Comparison of ENCODE assay signal across 1 cellular context in the genomic region with DNA sequence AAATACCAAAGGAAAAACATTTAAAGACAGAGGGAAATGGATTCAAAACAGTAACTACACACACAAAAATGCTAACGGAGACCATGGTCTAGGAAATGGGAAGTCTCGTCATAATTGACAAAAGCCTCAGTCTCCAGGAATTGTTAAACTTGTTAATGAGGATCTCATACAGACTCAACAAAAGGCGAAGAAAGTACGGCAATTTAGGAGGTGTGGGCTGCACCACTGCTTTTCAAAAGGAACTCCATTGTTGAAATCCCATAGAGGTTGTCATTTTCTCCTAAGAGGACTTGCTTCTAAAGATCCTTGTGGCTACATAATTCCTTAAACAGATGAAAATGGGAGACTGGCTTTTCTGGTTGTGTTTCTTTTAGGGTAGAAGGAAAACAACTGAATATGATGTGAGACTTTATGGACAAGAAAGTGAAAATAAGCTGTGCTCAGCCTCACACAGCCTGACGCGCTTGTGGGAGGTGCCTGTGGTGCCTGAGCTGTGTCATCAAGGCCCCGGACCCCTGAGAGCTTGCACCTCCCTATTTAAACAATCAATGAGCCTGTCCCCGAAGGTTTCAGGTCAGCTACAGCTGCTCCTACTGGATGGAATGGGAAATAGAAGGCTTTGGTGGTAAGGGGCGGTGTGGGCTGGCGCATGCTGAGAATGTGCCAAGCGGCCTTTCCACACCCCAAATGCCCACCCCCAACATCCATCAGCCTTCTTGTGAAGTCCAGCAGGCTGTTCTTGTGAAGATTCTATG.
TF ChIP-seq lines count a peak whose summit lies in the region.

No MANE protein-coding gene starts in this region.

TF ChIP-seq in IMR-90, 13 proteins besides CTCF, POLR2A, EP300 and RAD21:
- no peak for TF ChIP-seq MAFK (IDR thresholded peaks at IDR 0.05; ENCODE audit: low read depth, low read length)
- no peak for TF ChIP-seq CEBPB (IDR thresholded peaks at IDR 0.05; ENCODE audit: low read depth, low read length)
- TF ChIP-seq NFE2L2 (IDR thresholded peaks at IDR 0.05; ENCODE audit: low read depth, low read length) = no peak
- TF ChIP-seq RFX5 (IDR thresholded peaks at IDR 0.05; ENCODE audit: low read depth, low read length) = no peak
- TF ChIP-seq MAZ (IDR thresholded peaks at IDR 0.05; ENCODE audit: borderline replicate concordance, low read depth, low read length) = no peak
- TF ChIP-seq FOS (IDR thresholded peaks at IDR 0.05; ENCODE audit: low read depth, low read length) = no peak
- TF ChIP-seq, protein P1, sequence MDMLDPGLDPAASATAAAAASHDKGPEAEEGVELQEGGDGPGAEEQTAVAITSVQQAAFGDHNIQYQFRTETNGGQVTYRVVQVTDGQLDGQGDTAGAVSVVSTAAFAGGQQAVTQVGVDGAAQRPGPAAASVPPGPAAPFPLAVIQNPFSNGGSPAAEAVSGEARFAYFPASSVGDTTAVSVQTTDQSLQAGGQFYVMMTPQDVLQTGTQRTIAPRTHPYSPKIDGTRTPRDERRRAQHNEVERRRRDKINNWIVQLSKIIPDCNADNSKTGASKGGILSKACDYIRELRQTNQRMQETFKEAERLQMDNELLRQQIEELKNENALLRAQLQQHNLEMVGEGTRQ (IDR thresholded peaks at IDR 0.05; ENCODE audit: low read depth, low read length) = no peak
- TF ChIP-seq CHD1 (IDR thresholded peaks at IDR 0.05; ENCODE audit: low read depth, low read length) = no peak
- no peak for TF ChIP-seq RCOR1 (IDR thresholded peaks at IDR 0.05; ENCODE audit: insufficient replicate concordance, low read length)
- TF ChIP-seq, protein P2, sequence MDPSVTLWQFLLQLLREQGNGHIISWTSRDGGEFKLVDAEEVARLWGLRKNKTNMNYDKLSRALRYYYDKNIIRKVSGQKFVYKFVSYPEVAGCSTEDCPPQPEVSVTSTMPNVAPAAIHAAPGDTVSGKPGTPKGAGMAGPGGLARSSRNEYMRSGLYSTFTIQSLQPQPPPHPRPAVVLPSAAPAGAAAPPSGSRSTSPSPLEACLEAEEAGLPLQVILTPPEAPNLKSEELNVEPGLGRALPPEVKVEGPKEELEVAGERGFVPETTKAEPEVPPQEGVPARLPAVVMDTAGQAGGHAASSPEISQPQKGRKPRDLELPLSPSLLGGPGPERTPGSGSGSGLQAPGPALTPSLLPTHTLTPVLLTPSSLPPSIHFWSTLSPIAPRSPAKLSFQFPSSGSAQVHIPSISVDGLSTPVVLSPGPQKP (IDR thresholded peaks at IDR 0.05; ENCODE audit: borderline replicate concordance, low read depth, low read length) = no peak
- TF ChIP-seq MXI1 (IDR thresholded peaks at IDR 0.05; ENCODE audit: borderline replicate concordance, low read depth, low read length) = no peak
- no peak for TF ChIP-seq SMC3 (IDR thresholded peaks at IDR 0.05; ENCODE audit: low read depth, low read length)
- no peak for TF ChIP-seq BHLHE40 (IDR thresholded peaks at IDR 0.05; ENCODE audit: low read depth, low read length)
TF ChIP-seq in IMR-90: peak in this region for 0.
